In genomic region chr19:55459950-55460657, GRCh38 we compare ENCODE assay signal across 9 cellular contexts. TPM values are rescaled to one million over a fixed set of nuclear protein-coding genes. Genes with fewer than 3 reads are reported as not detected.
A peak's percentile ranks its signal among the peaks of the same experiment; 100 is the strongest.
DNase-seq lines count a peak whose midpoint lies in the region; ATAC-seq and TF ChIP-seq lines count a peak whose summit lies in the region.
"Had no signal": no experiment of that assay in that cellular context is flagged by ENCODE, and none has a peak within 500 bp of the region (broad histone marks: within the 10 kb centered on the region; RNA-seq: fewer than 3 reads in every experiment).

No MANE protein-coding gene starts in this region.

- no peaks in the 10 kb centered on the region for H3K79me1 ChIP-seq in H9 (ENCODE audit: insufficient read depth, low read depth, low read length, poor library complexity, severe bottlenecking)

- H3K56ac ChIP-seq in H9 (ENCODE audit: insufficient read length, low read depth, low read length), result no peak overlapping the region

- no peaks in the 10 kb centered on the region for H3K9me3 ChIP-seq in H9 (ENCODE audit: control insufficient read depth, low read depth, low read length)
- H3K9me3 ChIP-seq in Peyer's patch, result no peaks in the 10 kb centered on the region
- no peaks in the 10 kb centered on the region for H3K9me3 ChIP-seq in esophagus squamous epithelium

- H2BK15ac ChIP-seq in H9 (ENCODE audit: low read depth, low read length), result no peak overlapping the region

- H3K36me3 ChIP-seq in Peyer's patch, result peaks cover 0 to 16% (median 0%) of the 10 kb centered on the region in 3 donors
- peaks cover 0 to 16% (median 0%) of the 10 kb centered on the region in 3 donors for H3K36me3 ChIP-seq in esophagus squamous epithelium

- peak overlapping the region; percentile 43 for H3K4me2 ChIP-seq in H9 (ENCODE audit: insufficient read depth, insufficient read length, low read length)

- no peak overlapping the region for H2BK12ac ChIP-seq in H9 (ENCODE audit: insufficient read length, low read depth, low read length)

- no peak overlapping the region for H2BK20ac ChIP-seq in H9 (ENCODE audit: low read depth, low read length, poor library complexity, severe bottlenecking)

- no peak overlapping the region for H3K18ac ChIP-seq in H9 (ENCODE audit: insufficient read length, low read depth, low read length)

- H3K79me2 ChIP-seq in H9 (ENCODE audit: insufficient read depth, low read length), result 0 out of 2 replicates have a peak, but pooled peaks cover 4% of the 10 kb centered on the region

- DNase-seq in H9 (no peak), Peyer's patch (no peak), esophagus squamous epithelium (lab: John Stamatoyannopoulos, UW) (no peak), retinal pigment epithelial cell (ENCODE audit: low read depth) (no peak), COLO829 (ENCODE audit: low spot score) (no peak), NCI-H2029 (lab: John Stamatoyannopoulos, UW) (no peak), NCI-H2171 treated with DMSO at 0.1 percent for 48 hours (lab: John Stamatoyannopoulos, UW) (no peak)

- H3K14ac ChIP-seq in H9 (ENCODE audit: insufficient read depth, low read length), result no peak overlapping the region

- H3K23ac ChIP-seq in H9 (ENCODE audit: insufficient read length, low read depth, low read length), result no peak overlapping the region

- H3K4me1 ChIP-seq in H9 (ENCODE audit: insufficient read depth, low read length) (peaks cover 5% of the 10 kb centered on the region; the same call in 1 of the 2 replicates), Peyer's patch (peaks cover 0 to 18% (median 2%) of the 10 kb centered on the region in 4 donors), esophagus squamous epithelium (peaks cover 15 to 28% (median 16%) of the 10 kb centered on the region in 3 donors)

- no peak overlapping the region for H2AK5ac ChIP-seq in H9 (ENCODE audit: insufficient read length, low read length)

- peaks cover 8 to 14% (median 8%) of the 10 kb centered on the region in 3 experiments; a peak in 6 of 7 replicates for H3K36me3 Mint-ChIP-seq in H9 (ENCODE audit: insufficient read depth in 1 of 3, low read depth in 3 of 3)

- H3K4me3 ChIP-seq in Peyer's patch, result peak overlapping the region in 2 of 4 donors; percentile 79 to 90
- H3K4me3 ChIP-seq in esophagus squamous epithelium, result peak overlapping the region; percentile 48 to 97 (median 80)
- peak overlapping the region; percentile 90 for H3K4me3 ChIP-seq in retinal pigment epithelial cell (ENCODE audit: low read length)

- H3K4me1 Mint-ChIP-seq in H9, result peaks cover 19 to 34% of the 10 kb centered on the region in 2 experiments

- no peak overlapping the region for H2AFZ ChIP-seq in H9 (ENCODE audit: low read length)

- no peak overlapping the region for H3K4ac ChIP-seq in H9 (ENCODE audit: low read depth, low read length)

- H3K9ac ChIP-seq in H9 (ENCODE audit: extremely low read depth, insufficient read length, low read length), result no peak overlapping the region

- no peak overlapping the region for H2BK5ac ChIP-seq in H9 (ENCODE audit: insufficient read length, low read length)

- no peak for TF ChIP-seq POLR2A in Peyer's patch (IDR thresholded peaks at IDR 0.05)
- TF ChIP-seq POLR2A in esophagus squamous epithelium (IDR thresholded peaks at IDR 0.05), result no peak

- no CpG with 5 or more reads among the region's 16 CpGs for WGBS in H9 (ENCODE audit: extremely low coverage, insufficient read length, low lambda C conversion rate)
- 27 to 32% methylated on average over 15 of the region's 16 CpGs for WGBS in esophagus squamous epithelium, 2 donors

- H4K5ac ChIP-seq in H9 (ENCODE audit: insufficient read length, low read depth, low read length), result no peak overlapping the region

- no peak overlapping the region for H4K8ac ChIP-seq in H9 (replicated peaks; ENCODE audit: insufficient read length, low read depth, low read length)

- no peaks in the 10 kb centered on the region for H3K27me3 ChIP-seq in H9 (ENCODE audit: insufficient read depth, low read length)
- H3K27me3 ChIP-seq in Peyer's patch, result no peaks in the 10 kb centered on the region
- H3K27me3 ChIP-seq in esophagus squamous epithelium, result no peaks in the 10 kb centered on the region

- H3T11ph ChIP-seq in H9 (ENCODE audit: low read length), result no peak overlapping the region

- H3K27ac ChIP-seq in H9 (ENCODE audit: insufficient read length, low read depth, low read length) (no peak overlapping the region), Peyer's patch (peak overlapping the region; percentile 72 to 94 (median 89)), esophagus squamous epithelium (peak overlapping the region; percentile 77 to 97 (median 95))

- intact Hi-C loops in esophagus squamous epithelium (cut with DNase I), result no loop called here

- no peak overlapping the region for H4K91ac ChIP-seq in H9 (ENCODE audit: insufficient read length, low read depth, low read length)

- peaks cover 5% of the 10 kb centered on the region for H3K23me2 ChIP-seq in H9 (ENCODE audit: insufficient read length, low read depth, low read length, poor library complexity, severe bottlenecking)

- H3K27ac Mint-ChIP-seq in H9, result peak overlapping the region in 1 of 3 experiments; percentile 34; a peak in 1 of 7 replicates

- H3K27me3 Mint-ChIP-seq in H9 (ENCODE audit: low read depth), result peaks cover 6% of the 10 kb centered on the region

- no peak for ATAC-seq in GM21390 (IDR thresholded peaks at IDR 0.05; ENCODE audit: unreplicated experiment)

- H3K9me3 Mint-ChIP-seq in H9, result peaks cover 0 to 3% of the 10 kb centered on the region in 2 experiments; a peak in 1 of 5 replicates

- no peak for TF ChIP-seq CTCF in H9 (conservative IDR thresholded peaks at IDR 0.05)
- TF ChIP-seq CTCF in Peyer's patch (IDR thresholded peaks at IDR 0.05), result no peak
- TF ChIP-seq CTCF in esophagus squamous epithelium (IDR thresholded peaks at IDR 0.05), result no peak
- no peak for TF ChIP-seq CTCF in retinal pigment epithelial cell (conservative IDR thresholded peaks at IDR 0.05; ENCODE audit: low read depth, low read length)

- H3K4me3 Mint-ChIP-seq in H9, result peak overlapping the region; percentile 84 to 90

- no peaks in the 10 kb centered on the region for H4K20me1 ChIP-seq in H9 (ENCODE audit: control insufficient read depth, insufficient read depth, insufficient read length)

- H2BK120ac ChIP-seq in H9 (ENCODE audit: low read depth, low read length, poor library complexity, severe bottlenecking), result no peak overlapping the region

RNA-seq across cellular contexts. Expression of gene ISOC2, which starts 1.3 kb away (rescaled TPM):
- total RNA-seq in H9 (2021) (68.2 and 72.2 TPM in 2 replicates), Peyer's patch (100 to 1,000 TPM in 1 of 4 donors, 10 to 100 TPM in 3; 28.1 to 102 (median 60.0) TPM), esophagus squamous epithelium (10 to 100 TPM; 60.5 to 98.1 (median 78.7) TPM)

RNA-seq across cellular contexts. Expression of gene C19orf85, which starts 4.4 kb away (rescaled TPM):
- total RNA-seq in H9 (2021) (1.2 and 2.1 TPM in 2 replicates), Peyer's patch (not detected), esophagus squamous epithelium (not detected)
- total RNA-seq: NCI-H460 had no signal

RNA-seq across cellular contexts. Expression of gene ZNF628, which starts 16.3 kb away (rescaled TPM):
- total RNA-seq in H9 (2021), result 16.5 and 16.6 TPM in 2 replicates
- total RNA-seq in Peyer's patch, result 10 to 100 TPM; 10.1 to 47.0 (median 15.5) TPM
- 10 to 100 TPM in 1 of 4 donors, 1 to 10 TPM in 3; 4.4 to 22.0 (median 6.8) TPM for total RNA-seq in esophagus squamous epithelium

RNA-seq across cellular contexts. Expression of gene SHISA7, which starts 17.0 kb away (rescaled TPM):
- total RNA-seq in H9 (2021) (0.31 TPM in 2 replicates), Peyer's patch (not detected), esophagus squamous epithelium (not detected)
- total RNA-seq: NCI-H460 had no signal

RNA-seq across cellular contexts. Expression of gene NAT14, which starts 24.9 kb away (rescaled TPM):
- total RNA-seq in H9 (2021) (48.7 and 51.2 TPM in 2 replicates), Peyer's patch (1 to 10 TPM; 1.4 to 7.4 (median 3.0) TPM), esophagus squamous epithelium (1 to 10 TPM; 1.3 to 4.3 (median 2.9) TPM)
